9 cellular contexts compared by ENCODE assay signal in genomic region chr11:86418929-86419328, GRCh38. TPM values are rescaled to one million over a fixed set of nuclear protein-coding genes. Genes with fewer than 3 reads are reported as not detected.
DNase-seq lines count a peak whose midpoint lies in the region; ATAC-seq, FAIRE-seq and TF ChIP-seq lines count a peak whose summit lies in the region.
"Had no signal": no experiment of that assay in that cellular context is flagged by ENCODE, and none has a peak within 500 bp of the region (broad histone marks: within the 10 kb centered on the region; RNA-seq: fewer than 3 reads in every experiment).

No MANE protein-coding gene starts in this region.

- no peaks in the 10 kb centered on the region for H3K9me2 ChIP-seq in PC-3 (replicated peaks; ENCODE audit: low read length)

- H3K4me1 ChIP-seq in PC-3 (ENCODE audit: insufficient read depth, low read length) (no peaks in the 10 kb centered on the region), small intestine (ENCODE audit: control insufficient read depth in 2 of 2, insufficient read depth in 1 of 2, low read depth in 1 of 2, low read length in 1 of 2) (no peaks in the 10 kb centered on the region)

- 22 to 32% (median 29%) methylated on average over 2 of the region's 2 CpGs for WGBS in small intestine, 3 donors

- BruUV-seq in PC-3 (replicated peaks; lab: Mats Ljungman, UMichigan) = no TSS peak

- no peak overlapping the region for H3K4me3 ChIP-seq in PC-3 (ENCODE audit: low read length)
- H3K4me3 ChIP-seq in small intestine (ENCODE audit: low read depth in 1 of 2, low read length in 2 of 2) = no peak overlapping the region

- no peak for FAIRE-seq in small intestine (lab: Jason Lieb, UNC)

- no peak for TF ChIP-seq POLR2A in GM18505 (IDR thresholded peaks at IDR 0.05; ENCODE audit: borderline replicate concordance, extremely low read depth, insufficient read depth, insufficient read length)

- ATAC-seq in GM21360 (IDR thresholded peaks at IDR 0.05; ENCODE audit: unreplicated experiment) = peak; percentile 61
- no peak for ATAC-seq in PC-3
- ATAC-seq in GM18517 (IDR thresholded peaks at IDR 0.05; ENCODE audit: unreplicated experiment) = no peak
- no peak for ATAC-seq in GM18505 (IDR thresholded peaks at IDR 0.05; ENCODE audit: unreplicated experiment)

- no peak overlapping the region for H3K4me2 ChIP-seq in PC-3 (ENCODE audit: low read length)

- TF ChIP-seq CTCF in PC-3 (conservative IDR thresholded peaks at IDR 0.05; ENCODE audit: low read depth, low read length) = peak; percentile 28; the same call in 1 of the 2 replicates

- no peak overlapping the region for H3K27ac ChIP-seq in PC-3 (ENCODE audit: low read length)
- H3K27ac ChIP-seq in small intestine (ENCODE audit: low read depth in 1 of 2, low read length in 1 of 2) = no peak overlapping the region

- intact Hi-C loops in PC-3 (cut with micrococcal nuclease) = no loop called here

- no peaks in the 10 kb centered on the region for H3F3A ChIP-seq in PC-3 (ENCODE audit: low read length, unreplicated experiment)

- H3K9ac ChIP-seq in PC-3 (ENCODE audit: low read length) = no peak overlapping the region

- no peaks in the 10 kb centered on the region for H3K27me3 ChIP-seq in PC-3 (ENCODE audit: low read length)
- no peaks in the 10 kb centered on the region for H3K27me3 ChIP-seq in small intestine (ENCODE audit: control insufficient read depth in 2 of 2, insufficient read depth in 2 of 2, low read length in 2 of 2)

- H3K36me3 ChIP-seq in PC-3 (ENCODE audit: low read depth, low read length) = no peaks in the 10 kb centered on the region
- H3K36me3 ChIP-seq in small intestine (ENCODE audit: control insufficient read depth in 2 of 2, insufficient read depth in 2 of 2, low read length in 2 of 2) = no peaks in the 10 kb centered on the region

- H3K79me2 ChIP-seq in PC-3 (ENCODE audit: low read length) = no peaks in the 10 kb centered on the region

- H3K9me3 ChIP-seq in PC-3 (ENCODE audit: low read length) = no peaks in the 10 kb centered on the region
- no peaks in the 10 kb centered on the region for H3K9me3 ChIP-seq in small intestine (ENCODE audit: control insufficient read depth, low read depth)

- DNase-seq in COR-L47 (lab: John Stamatoyannopoulos, UW) (peak; percentile 6), PC-3 (peak; percentile 3), fibroblast of peridontal ligament (ENCODE audit: extremely low read depth) (peak; percentile 43), NCI-H2029 treated with DMSO at 0.1 percent for 48 hours (lab: John Stamatoyannopoulos, UW) (no peak), small intestine (no peak)
- DNase-seq: caudate nucleus had no signal

- no peaks in the 10 kb centered on the region for H4K20me1 ChIP-seq in PC-3 (ENCODE audit: low read length)

- CTCF ChIA-PET in PC-3 (lab: Charles Lee) = interaction anchor here (0.6 to 0.9 kb wide), 2 partner anchors 59 to 640 kb away, joined by 3 to 4 read pairs; no protein-coding TSS in a partner anchor

- H2AFZ ChIP-seq in PC-3 (ENCODE audit: low read length) = no peak overlapping the region

- POLR2A ChIA-PET in PC-3 (lab: Charles Lee; ENCODE audit: unreplicated experiment) = no interaction called here

RNA-seq across cellular contexts. Expression of gene CCDC81, which starts 44.2 kb away (rescaled TPM):
- 0.11 TPM in 1 of 2 replicates, not detected in the other for total RNA-seq in PC-3 (2014; rRNA removed)
- polyA plus RNA-seq in small intestine = under 1 TPM in 2 of 3 donors, not detected in 1; 0.13 to 0.22 TPM

Comparison
In these comparisons a context has a peak if more than half of its experiments do, and no peak if none do; other contexts are left out.
1. DNase-seq: peak in COR-L47 (single experiment), PC-3 (single experiment) and fibroblast of peridontal ligament (single experiment); none in NCI-H2029 treated with DMSO at 0.1 percent for 48 hours (single experiment) and small intestine (single experiment).